Comparison of ENCODE assay signal across 8 cellular contexts in genomic region chr2:237731663-237732062, GRCh38.
DNase-seq lines count a peak whose midpoint lies in the region; ATAC-seq, FAIRE-seq and TF ChIP-seq lines count a peak whose summit lies in the region.

No MANE protein-coding gene starts in this region.

- intact Hi-C loops in Calu3 (cut with micrococcal nuclease; ENCODE audit: unreplicated experiment), result no loop called here

- ATAC-seq in GM21515 (IDR thresholded peaks at IDR 0.05; ENCODE audit: unreplicated experiment), result no peak
- ATAC-seq in HG03460 (IDR thresholded peaks at IDR 0.05; ENCODE audit: unreplicated experiment), result no peak
- ATAC-seq in HG02571 (IDR thresholded peaks at IDR 0.05; ENCODE audit: unreplicated experiment), result no peak

- peak; percentile 83 for FAIRE-seq in RCC 7860 (lab: Jason Lieb, UNC)

- peak overlapping the region; percentile 60 for H3K4me3 Mint-ChIP-seq in Calu3 (ENCODE audit: low read depth, unreplicated experiment)

- H3K36me3 Mint-ChIP-seq in Calu3 (ENCODE audit: insufficient read depth, unreplicated experiment), result peaks cover 72% of the 10 kb centered on the region

- H3K27ac Mint-ChIP-seq in Calu3 (ENCODE audit: unreplicated experiment), result peak overlapping the region; percentile 74

- no peak for TF ChIP-seq CTCF in Calu3 (IDR thresholded peaks at IDR 0.05; ENCODE audit: unreplicated experiment)
- TF ChIP-seq CTCF in cardiac fibroblast (IDR thresholded peaks at IDR 0.05; ENCODE audit: low read depth, low read length), result no peak

- peaks cover 58% of the 10 kb centered on the region for H3K4me1 Mint-ChIP-seq in Calu3 (ENCODE audit: low read depth, unreplicated experiment)

- no TSS peak for BruUV-seq in Calu3 (replicated peaks; lab: Mats Ljungman, UMichigan)

- DNase-seq in Calu3 (peak; percentile 52), RCC 7860 (ENCODE audit: low spot score) (peak; percentile 70), cardiac fibroblast (ENCODE audit: low read depth in 2 of 2) (peak; percentile 54 to 77), non-pigmented ciliary epithelial cell (ENCODE audit: low read depth) (peak; percentile 31), cerebellar cortex (ENCODE audit: low spot score) (no peak)

- H3K27me3 Mint-ChIP-seq in Calu3 (ENCODE audit: unreplicated experiment), result no peaks in the 10 kb centered on the region

- CTCF ChIA-PET in Calu3 (lab: Charles Lee), result interaction anchor here (0.8 to 1.3 kb wide), 3 partner anchors 14 to 44 kb away, joined by 3 to 5 read pairs (median 4); no protein-coding TSS in a partner anchor

- no peaks in the 10 kb centered on the region for H3K9me3 Mint-ChIP-seq in Calu3 (ENCODE audit: low read depth, unreplicated experiment)

- H3K4me3 ChIP-seq in cardiac fibroblast (replicated peaks in 1 of 2; ENCODE audit: low read depth in 2 of 2, low read length in 2 of 2), result no peak overlapping the region
